ENCODE assay signal across 8 cellular contexts in genomic region chr7:66654275-66655112, GRCh38. TPM values are rescaled to one million over a fixed set of nuclear protein-coding genes. Genes with fewer than 3 reads are reported as not detected.
A peak's percentile ranks its signal among the peaks of the same experiment; 100 is the strongest.
DNase-seq lines count a peak whose midpoint lies in the region; ATAC-seq and TF ChIP-seq lines count a peak whose summit lies in the region.

No MANE protein-coding gene starts in this region.

- no peaks in the 10 kb centered on the region for H3K9me3 ChIP-seq in Loucy (ENCODE audit: insufficient read depth, low read depth, low read length)
- H3K9me3 ChIP-seq in RWPE2 (ENCODE audit: severe bottlenecking): no peaks in the 10 kb centered on the region

- H3K9me2 ChIP-seq in Loucy (replicated peaks; ENCODE audit: low read depth, low read length): no peaks in the 10 kb centered on the region

- H3K27ac ChIP-seq in RWPE2 (ENCODE audit: poor library complexity, severe bottlenecking): peak overlapping the region; percentile 81

- H3K9ac ChIP-seq in Loucy (ENCODE audit: low read depth, low read length, poor library complexity, severe bottlenecking): peak overlapping the region; percentile 93

- peak overlapping the region; percentile 99 for H3K27ac Mint-ChIP-seq in nephron progenitor cell
- peak overlapping the region; percentile 97 for H3K27ac Mint-ChIP-seq in stimulated activated naive CD8-positive, alpha-beta T cell treated with anti-CD3 and anti-CD28 coated beads, Interleukin-15, Interleukin-2, amounts not matched to agents 100 ng/mL and 50 ng/mL, for 24 hours

- H3K4me3 ChIP-seq in H7 (ENCODE audit: insufficient read depth, low read depth, low read length) (peak overlapping the region; percentile 84), Loucy (ENCODE audit: low read length, poor library complexity, severe bottlenecking) (peak overlapping the region; percentile 94), RWPE2 (ENCODE audit: severe bottlenecking) (peak overlapping the region; percentile 74)

- peaks cover 17% of the 10 kb centered on the region for H3K4me1 Mint-ChIP-seq in nephron progenitor cell
- H3K4me1 Mint-ChIP-seq in stimulated activated naive CD8-positive, alpha-beta T cell treated with anti-CD3 and anti-CD28 coated beads, Interleukin-15, Interleukin-2, amounts not matched to agents 100 ng/mL and 50 ng/mL, for 24 hours (ENCODE audit: low read depth): peaks cover 36% of the 10 kb centered on the region

- no peak for TF ChIP-seq CTCF in Loucy (conservative IDR thresholded peaks at IDR 0.05; ENCODE audit: low read length)
- TF ChIP-seq CTCF in RWPE2 (IDR thresholded peaks at IDR 0.05; ENCODE audit: poor library complexity, severe bottlenecking): no peak
- TF ChIP-seq CTCF in nephron progenitor cell (IDR thresholded peaks at IDR 0.05): no peak

- H3K27me3 ChIP-seq in H7 (ENCODE audit: control insufficient read depth, insufficient read depth, low read length) (no peaks in the 10 kb centered on the region), Loucy (ENCODE audit: insufficient read depth, low read length, poor library complexity, severe bottlenecking) (no peaks in the 10 kb centered on the region), RWPE2 (ENCODE audit: insufficient read depth, poor library complexity, severe bottlenecking) (no peaks in the 10 kb centered on the region)

- H3K9me3 Mint-ChIP-seq in nephron progenitor cell: peaks cover 18% of the 10 kb centered on the region
- no peaks in the 10 kb centered on the region for H3K9me3 Mint-ChIP-seq in stimulated activated naive CD8-positive, alpha-beta T cell treated with anti-CD3 and anti-CD28 coated beads, Interleukin-15, Interleukin-2, amounts not matched to agents 100 ng/mL and 50 ng/mL, for 24 hours

- H3K4me3 Mint-ChIP-seq in nephron progenitor cell: peak overlapping the region; percentile 95
- peak overlapping the region; percentile 94 for H3K4me3 Mint-ChIP-seq in stimulated activated naive CD8-positive, alpha-beta T cell treated with anti-CD3 and anti-CD28 coated beads, Interleukin-15, Interleukin-2, amounts not matched to agents 100 ng/mL and 50 ng/mL, for 24 hours

- no peaks in the 10 kb centered on the region for H3F3A ChIP-seq in Loucy (ENCODE audit: low read depth)

- DNase-seq in ELR (ENCODE audit: low read depth) (peak; percentile 98), H7 (peak; percentile 99), RWPE2 (ENCODE audit: low spot score) (peak; percentile 98), fibroblast of the conjunctiva (ENCODE audit: low read depth) (peak; percentile 95), nephron progenitor cell (peak; percentile 98)
- DNase-seq in activated effector memory CD4-positive, alpha-beta T cell treated with anti-CD3 and anti-CD28 coated beads, Interleukin-2, amount 50 U/mL, for 16 hours: peak; percentile 99

- H3K36me3 Mint-ChIP-seq in nephron progenitor cell (ENCODE audit: low read depth): peaks cover 37% of the 10 kb centered on the region
- peaks cover 7% of the 10 kb centered on the region for H3K36me3 Mint-ChIP-seq in stimulated activated naive CD8-positive, alpha-beta T cell treated with anti-CD3 and anti-CD28 coated beads, Interleukin-15, Interleukin-2, amounts not matched to agents 100 ng/mL and 50 ng/mL, for 24 hours (ENCODE audit: low read depth)

- H3K79me2 ChIP-seq in Loucy (ENCODE audit: insufficient read depth, low read length): peaks cover 39% of the 10 kb centered on the region

- H3K36me3 ChIP-seq in H7 (replicated peaks; ENCODE audit: control insufficient read depth, insufficient read depth, low read length) (no peaks in the 10 kb centered on the region), Loucy (ENCODE audit: insufficient read depth, low read length) (no peaks in the 10 kb centered on the region), RWPE2 (ENCODE audit: low read depth) (peaks cover 4% of the 10 kb centered on the region; the same call in 1 of the 2 replicates)

- H3K4me2 ChIP-seq in Loucy (ENCODE audit: low read depth, low read length, poor library complexity, severe bottlenecking): peak overlapping the region; percentile 89

- peaks cover 4% of the 10 kb centered on the region for H4K20me1 ChIP-seq in Loucy (ENCODE audit: insufficient read depth, low read length, poor library complexity, severe bottlenecking)

- H3K4me1 ChIP-seq in Loucy (ENCODE audit: insufficient read depth, low read length, poor library complexity, severe bottlenecking): peaks cover 21% of the 10 kb centered on the region
- H3K4me1 ChIP-seq in RWPE2 (ENCODE audit: insufficient read depth, poor library complexity, severe bottlenecking): no peaks in the 10 kb centered on the region

- H3K27me3 Mint-ChIP-seq in nephron progenitor cell (ENCODE audit: low read depth, poor library complexity): peaks cover 4% of the 10 kb centered on the region
- no peaks in the 10 kb centered on the region for H3K27me3 Mint-ChIP-seq in stimulated activated naive CD8-positive, alpha-beta T cell treated with anti-CD3 and anti-CD28 coated beads, Interleukin-15, Interleukin-2, amounts not matched to agents 100 ng/mL and 50 ng/mL, for 24 hours

- H2AFZ ChIP-seq in Loucy (ENCODE audit: low read length): peak overlapping the region; percentile 96

- ATAC-seq in RWPE2 (ENCODE audit: low read depth): peak; percentile 83

RNA-seq across cellular contexts. Expression of gene KCTD7, which starts 25.8 kb away (rescaled TPM):
- total RNA-seq in H7 (2014; rRNA removed; shearing (Covaris generic)): 11.6 and 20.5 TPM in 2 replicates

Comparison
In these comparisons a context has a peak if more than half of its experiments do, and no peak if none do; other contexts are left out.
1. Peak in every context shown above with its lines: DNase-seq, ATAC-seq, H3K4me3 ChIP-seq and H3K27ac ChIP-seq.